3 cellular contexts compared by ENCODE assay signal in genomic region chr12:92027243-92027642, GRCh38.
TF ChIP-seq lines count a peak whose summit lies in the region.

No MANE protein-coding gene starts in this region.

TF ChIP-seq in SK-N-SH, 30 proteins besides CTCF, POLR2A, EP300 and RAD21 (continued from another document):
- TF ChIP-seq USF1 (IDR thresholded peaks at IDR 0.05; ENCODE audit: borderline replicate concordance, low read depth) = no peak
- TF ChIP-seq CHD2 (IDR thresholded peaks at IDR 0.05; ENCODE audit: low read length, partially characterized antibody) = no peak
- TF ChIP-seq POLR2AphosphoS5 (IDR thresholded peaks at IDR 0.05; ENCODE audit: low read depth, low read length) = no peak
- no peak for TF ChIP-seq RCOR1 (IDR thresholded peaks at IDR 0.05; ENCODE audit: low read length)
- no peak for TF ChIP-seq ZBTB33 (IDR thresholded peaks at IDR 0.05; ENCODE audit: borderline replicate concordance, low read depth)
- no peak for TF ChIP-seq TCF12 (IDR thresholded peaks at IDR 0.05)
- no peak for TF ChIP-seq ELF1 (IDR thresholded peaks at IDR 0.05)
- no peak for TF ChIP-seq EZH2phosphoT487 (IDR thresholded peaks at IDR 0.05; ENCODE audit: borderline replicate concordance, low read depth)
- no peak for TF ChIP-seq FOSL2 (IDR thresholded peaks at IDR 0.05; ENCODE audit: borderline replicate concordance, low read depth)
- no peak for TF ChIP-seq RXRA (IDR thresholded peaks at IDR 0.05; ENCODE audit: borderline replicate concordance, low read depth)
- TF ChIP-seq USF2 (IDR thresholded peaks at IDR 0.05; ENCODE audit: borderline replicate concordance, low read depth, low read length) = no peak
- no peak for TF ChIP-seq SMC3 (IDR thresholded peaks at IDR 0.05; ENCODE audit: low read depth, low read length)
- no peak for TF ChIP-seq MAX (IDR thresholded peaks at IDR 0.05; ENCODE audit: low read depth)

TF ChIP-seq in SK-N-SH treated with all-trans-retinoic acid at 6 μM for 48 hours, 23 proteins besides CTCF, POLR2A, EP300 and RAD21 (continued from another document):
- no peak for TF ChIP-seq POU6F1 (CRISPR knock-in tag; IDR thresholded peaks at IDR 0.05; ENCODE audit: borderline replicate concordance, low read depth)
- TF ChIP-seq PATZ1 (CRISPR knock-in tag; IDR thresholded peaks at IDR 0.05; ENCODE audit: borderline replicate concordance) = no peak
- TF ChIP-seq SNAI2 (CRISPR knock-in tag; IDR thresholded peaks at IDR 0.05) = no peak
- TF ChIP-seq ZNF70 (CRISPR knock-in tag; IDR thresholded peaks at IDR 0.05) = no peak
- TF ChIP-seq ISL1 (CRISPR knock-in tag; IDR thresholded peaks at IDR 0.05) = no peak
- no peak for TF ChIP-seq BACH2 (CRISPR knock-in tag; IDR thresholded peaks at IDR 0.05; ENCODE audit: borderline replicate concordance)
- no peak for TF ChIP-seq CSRNP3 (CRISPR knock-in tag; IDR thresholded peaks at IDR 0.05)
- TF ChIP-seq ZNF8 (CRISPR knock-in tag; IDR thresholded peaks at IDR 0.05) = no peak
- no peak for TF ChIP-seq RARB (CRISPR knock-in tag; IDR thresholded peaks at IDR 0.05)
- no peak for TF ChIP-seq CREB5 (CRISPR knock-in tag; IDR thresholded peaks at IDR 0.05; ENCODE audit: low read depth)
- no peak for TF ChIP-seq ESRRG (CRISPR knock-in tag; IDR thresholded peaks at IDR 0.05)
- TF ChIP-seq TCF4 (CRISPR knock-in tag; IDR thresholded peaks at IDR 0.05; ENCODE audit: borderline replicate concordance) = no peak
- no peak for TF ChIP-seq TOX (CRISPR knock-in tag; IDR thresholded peaks at IDR 0.05; ENCODE audit: borderline replicate concordance)
- TF ChIP-seq OSR1 (CRISPR knock-in tag; IDR thresholded peaks at IDR 0.05) = no peak
- TF ChIP-seq ZFP30 (CRISPR knock-in tag; IDR thresholded peaks at IDR 0.05) = no peak
- no peak for TF ChIP-seq ZNF565 (CRISPR knock-in tag; conservative IDR thresholded peaks at IDR 0.05; ENCODE audit: low read depth)
- no peak for TF ChIP-seq CSDC2 (CRISPR knock-in tag; IDR thresholded peaks at IDR 0.05)

TF ChIP-seq in K562, 482 proteins besides CTCF, POLR2A, EP300 and RAD21 (continued from another document):
- TF ChIP-seq ZNF592 (IDR thresholded peaks at IDR 0.05) (no peak), ZNF347 (CRISPR knock-in tag; IDR thresholded peaks at IDR 0.05; ENCODE audit: low read depth) (no peak), EWSR1 (IDR thresholded peaks at IDR 0.05; ENCODE audit: borderline replicate concordance, low read depth, partially characterized antibody) (no peak), BRCA1 (IDR thresholded peaks at IDR 0.05) (no peak), BRCA1 (CRISPR knock-in tag; IDR thresholded peaks at IDR 0.05) (no peak), STAT5B (CRISPR knock-in tag; IDR thresholded peaks at IDR 0.05) (no peak)
